In the genomic region with DNA sequence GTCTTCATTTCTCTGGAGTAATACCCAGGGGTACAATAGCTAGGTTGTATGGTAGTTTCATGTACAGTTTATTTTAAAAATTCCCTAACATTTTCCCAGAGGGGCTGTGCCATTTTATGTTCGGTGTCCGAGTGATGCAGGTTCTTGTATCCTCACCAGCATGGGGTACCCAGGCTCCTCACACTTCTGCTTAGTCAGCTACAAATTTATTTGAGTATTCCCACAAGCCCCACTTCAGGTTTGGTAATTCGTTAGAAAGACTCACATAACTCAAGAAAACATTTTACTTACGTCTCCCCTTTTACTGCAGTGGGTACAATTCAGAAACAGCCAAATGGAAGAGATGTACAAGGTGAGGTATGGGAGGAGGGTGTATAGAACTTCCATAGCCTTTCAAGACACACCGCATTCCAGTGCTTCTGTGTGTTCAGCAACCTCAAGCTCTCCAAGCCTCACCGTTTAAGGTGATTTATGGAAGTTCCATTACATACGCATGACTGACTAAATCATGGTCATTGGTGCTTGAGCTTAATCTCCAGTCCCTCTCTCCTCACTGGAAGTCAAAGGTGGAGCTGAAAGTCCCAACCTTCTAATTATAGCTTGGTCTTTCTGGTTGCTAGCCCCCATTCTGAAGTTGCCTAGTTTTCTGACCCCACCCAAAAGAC, we compare ENCODE assay signal across 16 cellular contexts.
"Had no signal": no experiment of that assay in that cellular context is flagged by ENCODE, and none has a peak within 500 bp of the region (broad histone marks: within the 10 kb centered on the region; RNA-seq: fewer than 3 reads in every experiment).

No MANE protein-coding gene starts in this region.

- DNase-seq: activated CD4-positive, alpha-beta T cell treated with anti-CD3 and anti-CD28 coated beads, Interleukin-2, amount 10 ng/mL, durations not matched to agents 7 days and 5 days; activated CD4-positive, CD25-positive, alpha-beta regulatory T cell; activated CD8-positive, alpha-beta memory T cell treated with anti-CD3 and anti-CD28 coated beads for 24 hours; activated naive CD4-positive, alpha-beta T cell; anterior cingulate cortex; heart right ventricle; kidney glomerular epithelial cell; mesenchymal stem cell; naive thymus-derived CD4-positive, alpha-beta T cell; SK-N-SH; stimulated activated naive CD4-positive, alpha-beta T cell; T-helper 9 cell; uterus had no signal

- H3K27me3 ChIP-seq: breast epithelium, esophagus muscularis mucosa, heart right ventricle, uterus had no signal

- H3K9me3 ChIP-seq: breast epithelium, esophagus muscularis mucosa, heart right ventricle, SK-N-SH, uterus had no signal

- H3K27ac ChIP-seq: breast epithelium, coronary artery, esophagus muscularis mucosa, uterus had no signal

- H3K36me3 ChIP-seq: uterus had no signal

- H3K27ac Mint-ChIP-seq: activated CD4-positive, alpha-beta T cell treated with anti-CD3 and anti-CD28 coated beads, Interleukin-2, amount 10 ng/mL, durations not matched to agents 7 days and 5 days had no signal

- H3K4me3 Mint-ChIP-seq: activated CD4-positive, alpha-beta T cell treated with anti-CD3 and anti-CD28 coated beads, Interleukin-2, amount 10 ng/mL, durations not matched to agents 7 days and 5 days; naive thymus-derived CD4-positive, alpha-beta T cell had no signal

- H3K4me1 ChIP-seq: breast epithelium had no signal

- H3K27me3 Mint-ChIP-seq: activated CD4-positive, alpha-beta T cell treated with anti-CD3 and anti-CD28 coated beads, Interleukin-2, amount 10 ng/mL, durations not matched to agents 7 days and 5 days; naive thymus-derived CD4-positive, alpha-beta T cell had no signal

- H3K9me3 Mint-ChIP-seq: naive thymus-derived CD4-positive, alpha-beta T cell had no signal

- ATAC-seq: heart right ventricle; naive thymus-derived CD4-positive, alpha-beta T cell had no signal

- H3K4me3 ChIP-seq: breast epithelium, coronary artery, esophagus muscularis mucosa, heart right ventricle, uterus had no signal
